In genomic region chr21:31557956-31558838, GRCh38 we compare ENCODE assay signal across 8 cellular contexts.
DNase-seq lines count a peak whose midpoint lies in the region; ATAC-seq and TF ChIP-seq lines count a peak whose summit lies in the region.

No MANE protein-coding gene starts in this region.

- peaks cover 44% of the 10 kb centered on the region for H3K4me1 Mint-ChIP-seq in activated naive CD4-positive, alpha-beta T cell treated with anti-CD3 and anti-CD28 coated beads for 36 hours (ENCODE audit: low read depth)

- H3K9me3 ChIP-seq in right cardiac atrium (ENCODE audit: control insufficient read depth, low read length) = no peaks in the 10 kb centered on the region

- CTCF ChIA-PET in AG04449 (lab: Yijun Ruan, JAX) = interaction anchor here (0.8 to 6.3 kb wide), 16 partner anchors 10 to 377 kb away, joined by 3 to 37 read pairs (median 3); no protein-coding TSS in a partner anchor
- CTCF ChIA-PET in activated naive CD4-positive, alpha-beta T cell treated with anti-CD3 and anti-CD28 coated beads for 36 hours (lab: Charles Lee) = interaction anchor here (0.7 to 2.3 kb wide), 13 partner anchors 16 to 460 kb away, joined by 3 to 21 read pairs (median 4); no protein-coding TSS in a partner anchor

- H3K27ac Mint-ChIP-seq in activated naive CD4-positive, alpha-beta T cell treated with anti-CD3 and anti-CD28 coated beads for 36 hours = no peak overlapping the region

- TF ChIP-seq CTCF in AG04449 (IDR thresholded peaks at IDR 0.05; ENCODE audit: insufficient read depth, low read length, missing control alignments) = no peak

- H3K27ac ChIP-seq in right cardiac atrium (ENCODE audit: low read length) = no peak overlapping the region

- H3K27me3 Mint-ChIP-seq in activated naive CD4-positive, alpha-beta T cell treated with anti-CD3 and anti-CD28 coated beads for 36 hours (ENCODE audit: low read depth) = peaks cover 23% of the 10 kb centered on the region

- DNase-seq in AG04449 (ENCODE audit: low read depth, low spot score) (no peak), NCI-H774 (lab: John Stamatoyannopoulos, UW) (peak; percentile 60), right cardiac atrium (peak in 1 of 3 donors; percentile 59), retina (peak; percentile 88)
- peak; percentile 56 for DNase-seq in activated naive CD4-positive, alpha-beta T cell treated with anti-CD3 and anti-CD28 coated beads for 36 hours

- peaks cover 4% of the 10 kb centered on the region for H3K36me3 Mint-ChIP-seq in activated naive CD4-positive, alpha-beta T cell treated with anti-CD3 and anti-CD28 coated beads for 36 hours (ENCODE audit: low read depth)

- H3K4me3 ChIP-seq in AG04449 (ENCODE audit: low read depth, low read length) (peak overlapping the region; percentile 70), right cardiac atrium (ENCODE audit: low read length) (peak overlapping the region; percentile 53)

- POLR2A ChIA-PET in AG04449 (lab: Yijun Ruan, JAX) = interaction anchor here (1.3 kb wide), 1 partner anchor 214 kb away, joined by 4 read pairs; the partner anchor contains the start of gene TIAM1

- ATAC-seq in GM21576 (IDR thresholded peaks at IDR 0.05; ENCODE audit: unreplicated experiment) (peak; percentile 3), right cardiac atrium (no peak), HG03442 (IDR thresholded peaks at IDR 0.05; ENCODE audit: unreplicated experiment) (no peak), HG03039 (IDR thresholded peaks at IDR 0.05; ENCODE audit: unreplicated experiment) (no peak)

- peak overlapping the region; percentile 82 for H3K4me3 Mint-ChIP-seq in activated naive CD4-positive, alpha-beta T cell treated with anti-CD3 and anti-CD28 coated beads for 36 hours

- peaks cover 6% of the 10 kb centered on the region for H3K4me1 ChIP-seq in right cardiac atrium (ENCODE audit: control insufficient read depth, insufficient read depth, low read length)

- intact Hi-C loops in activated naive CD4-positive, alpha-beta T cell treated with anti-CD3 and anti-CD28 coated beads for 36 hours (cut with micrococcal nuclease) = loop anchor here (5.0 kb wide), 2 partner anchors 146 to 841 kb away; partner anchors contain the start of gene KRTAP21-3
- intact Hi-C loops in right cardiac atrium (cut with DNase I) = no loop called here

- no peaks in the 10 kb centered on the region for H3K9me3 Mint-ChIP-seq in activated naive CD4-positive, alpha-beta T cell treated with anti-CD3 and anti-CD28 coated beads for 36 hours

- H3K27me3 ChIP-seq in right cardiac atrium (ENCODE audit: control insufficient read depth, insufficient read depth) = no peaks in the 10 kb centered on the region

- whole genome bisulfite sequencing in right cardiac atrium = under 1% methylated on average over 98 of the region's 98 CpGs
